ENCODE assay signal across 30 cellular contexts in genomic region chr10:48284002-48284546, GRCh38. TPM values are rescaled to one million over a fixed set of nuclear protein-coding genes. Genes with fewer than 3 reads are reported as not detected.
"Had no signal": no experiment of that assay in that cellular context is flagged by ENCODE, and none has a peak within 500 bp of the region (broad histone marks: within the 10 kb centered on the region; RNA-seq: fewer than 3 reads in every experiment).

No MANE protein-coding gene starts in this region.

- H3K36me3 Mint-ChIP-seq: natural killer cell had no signal

- ATAC-seq: activated CD4-positive, CD25-positive, alpha-beta regulatory T cell treated with anti-CD3 and anti-CD28 coated beads, Interleukin-2, amount 50 U/mL, for 24 hours; activated CD8-positive, alpha-beta T cell treated with anti-CD3 and anti-CD28 coated beads, Interleukin-2, amount 10 ng/mL, durations not matched to agents 7 days and 5 days; activated T-helper 17 cell treated with anti-CD3 and anti-CD28 coated beads, Interleukin-2, amount 50 U/mL, for 72 hours; effector memory CD8-positive, alpha-beta T cell; gastrocnemius medialis; natural killer cell had no signal

- H3K36me3 ChIP-seq: breast epithelium, esophagus muscularis mucosa, gastrocnemius medialis, left ventricle myocardium inferior, sigmoid colon, uterus had no signal

- H3K27me3 ChIP-seq: breast epithelium, dorsolateral prefrontal cortex, esophagus muscularis mucosa, sigmoid colon, testis, uterus had no signal

- H3K4me1 ChIP-seq: gastrocnemius medialis, uterus had no signal

- H3K4me3 Mint-ChIP-seq: activated CD8-positive, alpha-beta T cell treated with anti-CD3 and anti-CD28 coated beads, Interleukin-2, amount 10 ng/mL, durations not matched to agents 7 days and 5 days; activated naive CD8-positive, alpha-beta T cell treated with anti-CD3 and anti-CD28 coated beads, Interleukin-2, amount 10 ng/mL, durations not matched to agents 7 days and 5 days; activated T-helper 17 cell treated with anti-CD3 and anti-CD28 coated beads, Interleukin-2, amount 50 U/mL, for 72 hours; central memory CD8-positive, alpha-beta T cell; effector memory CD8-positive, alpha-beta T cell; natural killer cell had no signal

- H3K27ac Mint-ChIP-seq: activated CD8-positive, alpha-beta T cell treated with anti-CD3 and anti-CD28 coated beads, Interleukin-2, amount 10 ng/mL, durations not matched to agents 7 days and 5 days; activated naive CD8-positive, alpha-beta T cell treated with anti-CD3 and anti-CD28 coated beads, Interleukin-2, amount 10 ng/mL, durations not matched to agents 7 days and 5 days; activated T-helper 17 cell treated with anti-CD3 and anti-CD28 coated beads, Interleukin-2, amount 50 U/mL, for 72 hours; effector memory CD8-positive, alpha-beta T cell; natural killer cell had no signal

- DNase-seq: activated CD4-positive, alpha-beta T cell treated with anti-CD3 and anti-CD28 coated beads, Interleukin-2, amount 50 U/mL, for 1 hour; activated CD8-positive, alpha-beta T cell treated with anti-CD3 and anti-CD28 coated beads, Interleukin-2, amount 10 ng/mL, durations not matched to agents 7 days and 5 days; activated naive CD4-positive, alpha-beta T cell treated with Interleukin-2 at 50 U/mL for 16 hours; activated naive CD8-positive, alpha-beta T cell treated with anti-CD3 and anti-CD28 coated beads, Interleukin-2, amount 10 ng/mL, durations not matched to agents 7 days and 5 days; activated T-cell treated with anti-CD3 and anti-CD28 coated beads, Interleukin-2, amount 50 U/mL, for 1 hour; amniotic stem cell; dorsolateral prefrontal cortex; effector memory CD8-positive, alpha-beta T cell; gastrocnemius medialis; hippocampal formation; kidney glomerular epithelial cell; left ventricle myocardium inferior; mammary epithelial cell; midbrain; natural killer cell; sigmoid colon; stimulated activated CD4-positive, alpha-beta T cell treated with anti-CD3 and anti-CD28 coated beads, Interleukin-15, amount 100 ng/mL, for 24 hours; stimulated activated naive CD4-positive, alpha-beta T cell; testis; trophoblast cell; uterus had no signal

- H3K9me3 ChIP-seq: testis, uterus had no signal

- H3K4me2 ChIP-seq: smooth muscle cell had no signal

- H3K4me1 Mint-ChIP-seq: central memory CD8-positive, alpha-beta T cell; natural killer cell had no signal

- H3K9me3 Mint-ChIP-seq: activated T-helper 17 cell treated with anti-CD3 and anti-CD28 coated beads, Interleukin-2, amount 50 U/mL, for 72 hours had no signal

- H3K27ac ChIP-seq: breast epithelium, dorsolateral prefrontal cortex, esophagus muscularis mucosa, gastrocnemius medialis, left ventricle myocardium inferior, sigmoid colon, testis, uterus had no signal

- H3K4me3 ChIP-seq: breast epithelium, dorsolateral prefrontal cortex, esophagus muscularis mucosa, gastrocnemius medialis, left ventricle myocardium inferior, sigmoid colon, smooth muscle cell, testis, uterus had no signal

- FAIRE-seq: colon had no signal

RNA-seq across cellular contexts. Expression of gene FRMPD2, which starts 9.6 kb away (rescaled TPM):
- total RNA-seq: activated CD8-positive, alpha-beta T cell treated with anti-CD3 and anti-CD28 coated beads, Interleukin-2, amount 10 ng/mL, durations not matched to agents 7 days and 5 days; activated naive CD8-positive, alpha-beta T cell treated with anti-CD3 and anti-CD28 coated beads, Interleukin-2, amount 10 ng/mL, durations not matched to agents 7 days and 5 days; esophagus muscularis mucosa; gastrocnemius medialis; osteoblast; posterior vena cava; sigmoid colon; smooth muscle cell had no signal
